Comparison of ENCODE assay signal across 2 cellular contexts in genomic region chr19:36987091-36987490, GRCh38.
TF ChIP-seq lines count a peak whose summit lies in the region.

No MANE protein-coding gene starts in this region.

TF ChIP-seq in liver, 16 proteins besides CTCF, POLR2A, EP300 and RAD21:
- no peak for TF ChIP-seq REST (IDR thresholded peaks at IDR 0.05)
- no peak for TF ChIP-seq JUND (IDR thresholded peaks at IDR 0.05)
- no peak for TF ChIP-seq EGR1 (IDR thresholded peaks at IDR 0.05; ENCODE audit: low read depth in 2 of 2)
- no peak for TF ChIP-seq ZBTB33 (IDR thresholded peaks at IDR 0.05)
- no peak for TF ChIP-seq ATF3 (IDR thresholded peaks at IDR 0.05)
- no peak for TF ChIP-seq TAF1 (conservative IDR thresholded peaks at IDR 0.05)
- TF ChIP-seq HNF4G (IDR thresholded peaks at IDR 0.05): no peak
- TF ChIP-seq FOXA2 (IDR thresholded peaks at IDR 0.05): no peak
- TF ChIP-seq HNF4A (conservative IDR thresholded peaks at IDR 0.05): no peak
- no peak for TF ChIP-seq NR2F2 (IDR thresholded peaks at IDR 0.05)
- no peak for TF ChIP-seq GABPA (IDR thresholded peaks at IDR 0.05 in 1 of 2, conservative IDR thresholded peaks at IDR 0.05 in 1 of 2)
- TF ChIP-seq SP1 (IDR thresholded peaks at IDR 0.05): no peak
- no peak for TF ChIP-seq RXRA (IDR thresholded peaks at IDR 0.05)
- TF ChIP-seq YY1 (IDR thresholded peaks at IDR 0.05): no peak
- TF ChIP-seq FOXA1 (IDR thresholded peaks at IDR 0.05): no peak
- no peak for TF ChIP-seq MAX (IDR thresholded peaks at IDR 0.05)

TF ChIP-seq in HepG2, 621 proteins besides CTCF, POLR2A, EP300 and RAD21 (continued from another document):
- TF ChIP-seq ZSCAN5A (CRISPR knock-in tag; IDR thresholded peaks at IDR 0.05; ENCODE audit: borderline replicate concordance): no peak
